18 cellular contexts compared by ENCODE assay signal in genomic region chr18:23146861-23147469, GRCh38. TPM values are rescaled to one million over a fixed set of nuclear protein-coding genes. Genes with fewer than 3 reads are reported as not detected.
"Had no signal": no experiment of that assay in that cellular context is flagged by ENCODE, and none has a peak within 500 bp of the region (broad histone marks: within the 10 kb centered on the region; RNA-seq: fewer than 3 reads in every experiment).

No MANE protein-coding gene starts in this region.

- H3K4me1 ChIP-seq: prostate gland had no signal

- ATAC-seq: activated T-helper 17 cell treated with anti-CD3 and anti-CD28 coated beads, Interleukin-2, amount 50 U/mL, for 72 hours; body of pancreas; effector memory CD8-positive, alpha-beta T cell; gastroesophageal sphincter; lower lobe of right lung; naive thymus-derived CD4-positive, alpha-beta T cell; T-cell had no signal

- H3K27ac ChIP-seq: body of pancreas, epithelial cell of prostate, gastroesophageal sphincter, lower lobe of right lung, prostate gland, sigmoid colon, tibial artery, vagina had no signal

- H3K9me3 ChIP-seq: adrenal gland, body of pancreas, gastroesophageal sphincter, lower lobe of right lung, prostate gland, sigmoid colon, tibial artery, vagina had no signal

- H3K36me3 ChIP-seq: adrenal gland, gastroesophageal sphincter, lower lobe of right lung, prostate gland, sigmoid colon, tibial artery, vagina had no signal

- H3K4me3 ChIP-seq: adrenal gland, body of pancreas, gastroesophageal sphincter, lower lobe of right lung, prostate gland, sigmoid colon, tibial artery, vagina had no signal

- DNase-seq: activated CD4-positive, alpha-beta T cell treated with anti-CD3 and anti-CD28 coated beads, Interleukin-2, amount 10 ng/mL, durations not matched to agents 24 days and 14 days; activated naive CD4-positive, alpha-beta T cell treated with anti-CD3 and anti-CD28 coated beads, Interleukin-2, amount 50 U/mL, for 16 hours; activated T-cell treated with anti-CD3 and anti-CD28 coated beads for 4 hours; cerebellar nuclear complex; effector memory CD8-positive, alpha-beta T cell; lower lobe of right lung; naive thymus-derived CD4-positive, alpha-beta T cell; sigmoid colon; stimulated activated CD4-positive, alpha-beta T cell treated with anti-CD3 and anti-CD28 coated beads, Interleukin-12 subunit alpha, Interleukin-12 subunit beta, amount 100 ng/mL, for 4 hours; T-cell; tibial artery had no signal

- H3K27me3 ChIP-seq: adrenal gland, body of pancreas, gastroesophageal sphincter, sigmoid colon, tibial artery, vagina had no signal

RNA-seq across cellular contexts. Expression of gene CABLES1, which starts 11.7 kb away (rescaled TPM):
- polyA plus RNA-seq: naive thymus-derived CD4-positive, alpha-beta T cell had no signal
